In the genomic region with DNA sequence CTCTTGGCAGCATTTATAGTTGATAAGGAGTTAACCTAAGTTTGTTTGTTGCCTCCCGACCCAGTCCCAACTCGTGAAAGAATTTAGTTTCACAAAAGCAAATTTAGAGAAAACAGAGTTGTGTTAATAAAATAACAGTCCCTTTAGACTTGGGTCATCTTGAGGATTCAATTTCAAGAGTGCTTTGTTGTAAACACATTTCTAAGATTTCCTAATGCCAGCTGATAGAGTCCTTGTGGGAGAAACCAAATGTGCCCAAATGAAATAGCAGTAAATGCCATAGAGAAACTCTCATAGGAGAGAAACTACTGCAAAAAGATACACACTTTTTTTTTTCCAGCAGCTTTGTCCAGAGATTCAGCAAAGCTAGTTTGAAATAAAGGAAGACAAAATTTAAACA, we compare ENCODE assay signal across 17 cellular contexts.
DNase-seq lines count a peak whose midpoint lies in the region; TF ChIP-seq lines count a peak whose summit lies in the region.
"Had no signal": no experiment of that assay in that cellular context is flagged by ENCODE, and none has a peak within 500 bp of the region (broad histone marks: within the 10 kb centered on the region; RNA-seq: fewer than 3 reads in every experiment).

No MANE protein-coding gene starts in this region.

- CTCF ChIA-PET in activated naive CD4-positive, alpha-beta T cell treated with anti-CD3 and anti-CD28 coated beads, Interleukin-2, amount 10 ng/mL, durations not matched to agents 7 days and 5 days (lab: Charles Lee), result no interaction called here

- peaks cover 3% of the 10 kb centered on the region for H3K9me3 Mint-ChIP-seq in activated naive CD4-positive, alpha-beta T cell treated with anti-CD3 and anti-CD28 coated beads, Interleukin-2, amount 10 ng/mL, durations not matched to agents 7 days and 5 days

- no peak overlapping the region for H3K9ac ChIP-seq in subcutaneous abdominal adipose tissue (ENCODE audit: low read length in 5 of 5)
- H3K9ac ChIP-seq: BLaER1 had no signal

- no peaks in the 10 kb centered on the region for H3K36me3 Mint-ChIP-seq in activated naive CD4-positive, alpha-beta T cell treated with anti-CD3 and anti-CD28 coated beads, Interleukin-2, amount 10 ng/mL, durations not matched to agents 7 days and 5 days
- H3K36me3 Mint-ChIP-seq: CD14-positive monocyte had no signal

- H3K36me3 ChIP-seq in subcutaneous abdominal adipose tissue (ENCODE audit: control insufficient read depth in 5 of 5, insufficient read depth in 5 of 5, low read length in 5 of 5), result no peaks in the 10 kb centered on the region
- H3K36me3 ChIP-seq: BLaER1, HAP-1 had no signal

- H3K27me3 ChIP-seq in subcutaneous abdominal adipose tissue (ENCODE audit: control insufficient read depth in 5 of 5, insufficient read depth in 4 of 5, low read length in 5 of 5), result no peaks in the 10 kb centered on the region
- H3K27me3 ChIP-seq: BLaER1 had no signal

- no peak for TF ChIP-seq CTCF in AG10803 (conservative IDR thresholded peaks at IDR 0.05; ENCODE audit: low read length)

- H3K4me3 Mint-ChIP-seq in activated naive CD4-positive, alpha-beta T cell treated with anti-CD3 and anti-CD28 coated beads, Interleukin-2, amount 10 ng/mL, durations not matched to agents 7 days and 5 days, result no peak overlapping the region
- H3K4me3 Mint-ChIP-seq: CD14-positive monocyte; CD4-positive, alpha-beta memory T cell had no signal

- no peaks in the 10 kb centered on the region for H3K27me3 Mint-ChIP-seq in activated naive CD4-positive, alpha-beta T cell treated with anti-CD3 and anti-CD28 coated beads, Interleukin-2, amount 10 ng/mL, durations not matched to agents 7 days and 5 days
- H3K27me3 Mint-ChIP-seq: CD4-positive, alpha-beta memory T cell had no signal

- H3K4me1 ChIP-seq in subcutaneous abdominal adipose tissue (ENCODE audit: control insufficient read depth in 5 of 5, insufficient read depth in 5 of 5, low read length in 5 of 5), result peaks cover 0 to 19% (median 13%) of the 10 kb centered on the region in 5 donors
- H3K4me1 ChIP-seq: A549, BLaER1, HAP-1 had no signal

- H3K27ac ChIP-seq in subcutaneous abdominal adipose tissue (ENCODE audit: low read depth, low read length), result peak overlapping the region; percentile 42
- H3K27ac ChIP-seq: 22Rv1, A549, BLaER1 had no signal

- intact Hi-C loops in cardiac septum (cut with DNase I), result no loop called here

- H3K27ac Mint-ChIP-seq in activated naive CD4-positive, alpha-beta T cell treated with anti-CD3 and anti-CD28 coated beads, Interleukin-2, amount 10 ng/mL, durations not matched to agents 7 days and 5 days, result no peak overlapping the region
- H3K27ac Mint-ChIP-seq: CD14-positive monocyte; CD4-positive, alpha-beta memory T cell had no signal

- DNase-seq in AG10803 (ENCODE audit: low read depth), result peak; percentile 43
- DNase-seq in LHCN-M2 (ENCODE audit: low read depth), result peak; percentile 49
- DNase-seq in fibroblast of gingiva (ENCODE audit: low read depth), result peak; percentile 78
- no peak for DNase-seq in activated naive CD4-positive, alpha-beta T cell treated with anti-CD3 and anti-CD28 coated beads, Interleukin-2, amount 10 ng/mL, durations not matched to agents 7 days and 5 days
- no peak for DNase-seq in cardiac septum (ENCODE audit: low spot score)
- DNase-seq in NCI-H2107 (lab: John Stamatoyannopoulos, UW), result no peak
- DNase-seq: CD4-positive, alpha-beta memory T cell; DMS153; DMS79; GF-D8 had no signal

- H3K4me3 ChIP-seq in AG10803 (ENCODE audit: low read length) (no peak overlapping the region), subcutaneous abdominal adipose tissue (ENCODE audit: low read depth in 1 of 5, low read length in 5 of 5) (no peak overlapping the region)
- H3K4me3 ChIP-seq: A549, BLaER1, HAP-1, K562 had no signal

- H3K9me3 ChIP-seq in subcutaneous abdominal adipose tissue (ENCODE audit: control insufficient read depth in 5 of 5, low read length in 5 of 5), result no peaks in the 10 kb centered on the region
- H3K9me3 ChIP-seq: A549, BLaER1, HAP-1 had no signal

- H3K4me1 Mint-ChIP-seq in activated naive CD4-positive, alpha-beta T cell treated with anti-CD3 and anti-CD28 coated beads, Interleukin-2, amount 10 ng/mL, durations not matched to agents 7 days and 5 days, result no peaks in the 10 kb centered on the region
- H3K4me1 Mint-ChIP-seq: CD14-positive monocyte; CD4-positive, alpha-beta memory T cell had no signal

Comparison
In these comparisons a context has a peak if more than half of its experiments do, and no peak if none do; other contexts are left out.
1. DNase-seq: peak in AG10803 (single experiment), LHCN-M2 (single experiment) and fibroblast of gingiva (single experiment); none in activated naive CD4-positive, alpha-beta T cell treated with anti-CD3 and anti-CD28 coated beads, Interleukin-2, amount 10 ng/mL, durations not matched to agents 7 days and 5 days (single experiment), cardiac septum (single experiment) and NCI-H2107 (single experiment).